13 cellular contexts compared by ENCODE assay signal in the genomic region with DNA sequence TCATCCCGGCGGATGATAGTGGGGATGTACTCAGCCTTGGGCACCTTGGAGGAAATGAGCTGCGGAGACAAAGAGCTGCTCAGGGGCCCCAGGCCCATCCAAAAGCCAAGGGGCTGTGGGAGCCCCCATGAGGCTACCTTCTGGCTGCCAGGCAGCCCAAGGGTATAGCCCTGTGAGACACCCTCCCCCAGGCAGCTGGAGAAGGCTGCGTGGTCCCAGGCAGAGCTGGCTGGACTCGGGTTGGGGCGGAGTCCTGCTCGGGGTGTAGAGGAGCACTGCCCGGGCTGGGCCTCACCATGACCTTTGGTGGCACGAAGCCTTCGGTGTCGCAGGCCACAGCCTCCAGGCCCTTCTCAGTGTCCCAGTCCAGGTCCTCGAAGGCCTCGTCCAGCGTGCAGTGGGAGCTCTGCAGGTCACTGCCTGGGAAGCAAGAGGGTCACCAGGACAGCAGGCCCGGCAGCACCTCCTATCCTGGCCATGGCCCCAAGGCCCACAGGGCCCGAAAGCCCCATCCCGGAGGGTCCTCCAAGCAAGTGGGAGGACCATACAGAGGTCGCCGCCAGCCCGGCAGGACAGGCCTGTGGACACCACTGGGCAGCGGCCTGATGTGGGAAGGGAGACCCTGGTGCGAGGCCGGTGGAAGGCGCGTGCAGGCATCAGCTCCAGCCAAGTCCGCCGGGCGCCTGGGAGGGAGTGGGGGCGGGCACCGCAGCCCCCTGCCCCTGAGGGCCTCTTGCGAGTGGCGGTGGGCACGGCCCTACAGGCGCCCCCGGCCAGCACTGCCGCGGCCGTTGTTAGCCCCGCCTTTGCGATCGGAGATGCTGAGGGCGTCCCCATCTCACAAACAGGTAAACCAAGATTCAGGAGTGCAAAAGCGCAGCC. TPM values are rescaled to one million over a fixed set of nuclear protein-coding genes. Genes with fewer than 3 reads are reported as not detected.
A peak's percentile ranks its signal among the peaks of the same experiment; 100 is the strongest.
DNase-seq lines count a peak whose midpoint lies in the region; ATAC-seq, FAIRE-seq and TF ChIP-seq lines count a peak whose summit lies in the region.
"Had no signal": no experiment of that assay in that cellular context is flagged by ENCODE, and none has a peak within 500 bp of the region (broad histone marks: within the 10 kb centered on the region; RNA-seq: fewer than 3 reads in every experiment).

No MANE protein-coding gene starts in this region.

- TF ChIP-seq CTCF in BJ (IDR thresholded peaks at IDR 0.05; ENCODE audit: insufficient read depth, low read depth, low read length) (no peak), heart left ventricle (IDR thresholded peaks at IDR 0.05) (no peak), pancreas (IDR thresholded peaks at IDR 0.05) (no peak)

- CTCF ChIA-PET in BJ (lab: Yijun Ruan, JAX) = interaction anchor here (1.5 to 1.7 kb wide), 2 partner anchors 10 to 30 kb away, joined by 4 to 5 read pairs; partner anchors contain the start of genes EXD3 and NOXA1

- FAIRE-seq in pancreas (lab: Jason Lieb, UNC) = no peak

- WGBS in heart left ventricle, 4 donors = 90 to 94% (median 90%) methylated on average over 38 to 43 of the region's 43 CpGs
- WGBS in pancreas, 2 donors = 91 to 96% methylated on average over 34 to 43 of the region's 43 CpGs

- no peak overlapping the region for H3K27ac ChIP-seq in HUES6 (ENCODE audit: low read depth, low read length)
- H3K27ac ChIP-seq in heart left ventricle = no peak overlapping the region
- H3K27ac ChIP-seq in pancreas = no peak overlapping the region
- H3K27ac ChIP-seq: cardiac muscle cell, SJCRH30 had no signal

- POLR2A ChIA-PET in BJ (lab: Charles Lee) = no interaction called here

- H3K9ac ChIP-seq in HUES6 (ENCODE audit: low read length) = no peak overlapping the region

- peaks cover 21% of the 10 kb centered on the region for H3K4me1 ChIP-seq in HUES6 (ENCODE audit: control insufficient read depth, insufficient read depth, low read length)
- peaks cover 0 to 25% (median 11%) of the 10 kb centered on the region in 12 donors for H3K4me1 ChIP-seq in heart left ventricle
- peaks cover 0 to 15% (median 0%) of the 10 kb centered on the region in 3 donors for H3K4me1 ChIP-seq in pancreas

- H3K36me3 ChIP-seq in BJ (ENCODE audit: control insufficient read depth, insufficient read depth, low read length) = peaks cover 28% of the 10 kb centered on the region
- H3K36me3 ChIP-seq in HUES6 (ENCODE audit: control insufficient read depth, insufficient read depth, low read length) = peaks cover 47% of the 10 kb centered on the region
- peaks cover 0 to 29% (median 3%) of the 10 kb centered on the region in 9 donors for H3K36me3 ChIP-seq in heart left ventricle
- peaks cover 0 to 13% (median 0%) of the 10 kb centered on the region in 3 donors for H3K36me3 ChIP-seq in pancreas
- H3K36me3 ChIP-seq: cardiac muscle cell had no signal

- H3K4me3 ChIP-seq in BJ (ENCODE audit: low read depth, low read length) (peak overlapping the region; percentile 33), HUES6 (ENCODE audit: low read depth, low read length) (peak overlapping the region; percentile 51), heart left ventricle (peak overlapping the region in 8 of 12 donors; percentile 18 to 47 (median 38)), pancreas (peak overlapping the region in 1 of 4 donors; percentile 23)
- H3K4me3 ChIP-seq: cardiac muscle cell, SJCRH30 had no signal

- H3K27me3 ChIP-seq in BJ (ENCODE audit: control insufficient read depth, insufficient read depth, low read length) = no peaks in the 10 kb centered on the region
- H3K27me3 ChIP-seq in HUES6 (ENCODE audit: control insufficient read depth, insufficient read depth, low read length) = no peaks in the 10 kb centered on the region
- H3K27me3 ChIP-seq in heart left ventricle = no peaks in the 10 kb centered on the region
- H3K27me3 ChIP-seq in pancreas = no peaks in the 10 kb centered on the region
- H3K27me3 ChIP-seq: cardiac muscle cell, SJCRH30 had no signal

- ATAC-seq in heart left ventricle = peak in 1 of 4 donors; percentile 2
- no peak for ATAC-seq in pancreas
- ATAC-seq in HG02571 (IDR thresholded peaks at IDR 0.05; ENCODE audit: unreplicated experiment) = no peak
- ATAC-seq in HG02884 (IDR thresholded peaks at IDR 0.05; ENCODE audit: unreplicated experiment) = no peak

- no peak for TF ChIP-seq POLR2A in heart left ventricle (IDR thresholded peaks at IDR 0.05)

- DNase-seq in BJ (ENCODE audit: low read depth) = no peak
- DNase-seq in heart left ventricle = peak in 4 of 5 donors; percentile 29 to 72 (median 36)
- peak; percentile 21 to 86 (median 56) for DNase-seq in pancreas
- DNase-seq in NCI-H345 treated with DMSO at 0.1 percent for 48 hours (lab: John Stamatoyannopoulos, UW; ENCODE audit: unreplicated experiment) = no peak
- DNase-seq in NCI-H510A treated with DMSO at 0.1 percent for 48 hours (lab: John Stamatoyannopoulos, UW) = no peak
- DNase-seq: NCI-H187 had no signal

- H3K9me3 ChIP-seq in HUES6 (ENCODE audit: control insufficient read depth, insufficient read depth, low read depth, low read length) (no peaks in the 10 kb centered on the region), heart left ventricle (no peaks in the 10 kb centered on the region), pancreas (no peaks in the 10 kb centered on the region)
- H3K9me3 ChIP-seq: SJCRH30 had no signal

- intact Hi-C loops in heart left ventricle (cut with DNase I) = no loop called here
- intact Hi-C loops in pancreas (cut with DNase I) = no loop called here

RNA-seq across cellular contexts. Expression of gene NSMF, which starts 6.1 kb away (rescaled TPM):
- polyA plus RNA-seq in BJ (2011; rRNA removed) (21.5 and 35.7 TPM in 2 replicates), heart left ventricle (10 to 100 TPM; 17.3 to 22.1 TPM), pancreas (10 to 100 TPM; 68.6 to 81.0 TPM)
- 11.0 and 23.6 TPM in 2 replicates for polyA minus RNA-seq in BJ (2011; rRNA and poly(A)+ RNA removed)
- total RNA-seq in heart left ventricle (10 to 100 TPM in 8 of 9 donors, 1 to 10 TPM in 1; 7.5 to 21.0 (median 12.6) TPM), pancreas (10 to 100 TPM; 22.0 to 34.4 (median 26.3) TPM)

RNA-seq across cellular contexts. Expression of gene ENTPD8, which starts 11.8 kb away (rescaled TPM):
- polyA plus RNA-seq in BJ (2011; rRNA removed) (not detected in 2 replicates), heart left ventricle (not detected), pancreas (1 to 10 TPM; 3.9 to 4.7 TPM)
- polyA minus RNA-seq in BJ (2011; rRNA and poly(A)+ RNA removed) = not detected in 2 replicates
- total RNA-seq in heart left ventricle (not detected), pancreas (1 to 10 TPM in 5 of 6 donors, under 1 TPM in 1; 0.98 to 3.8 (median 1.3) TPM)
- total RNA-seq: HT1080, omental fat pad, SJCRH30 had no signal

RNA-seq across cellular contexts. Expression of gene NOXA1, which starts 29.8 kb away (rescaled TPM):
- polyA plus RNA-seq in BJ (2011; rRNA removed) (0.20 and 0.32 TPM in 2 replicates), heart left ventricle (1 to 10 TPM in 1 of 2 donors, under 1 TPM in 1; 0.44 to 4.1 TPM), pancreas (10 to 100 TPM; 40.0 to 45.5 TPM)
- polyA minus RNA-seq in BJ (2011; rRNA and poly(A)+ RNA removed) = not detected in 2 replicates
- total RNA-seq in heart left ventricle (1 to 10 TPM in 8 of 9 donors, under 1 TPM in 1; 0.81 to 5.5 (median 2.7) TPM), pancreas (10 to 100 TPM in 3 of 6 donors, 1 to 10 TPM in 3; 6.6 to 15.0 (median 10.0) TPM)
- total RNA-seq: HT1080, SJCRH30 had no signal

RNA-seq across cellular contexts. Expression of gene EXD3, which starts 30.0 kb away (rescaled TPM):
- polyA plus RNA-seq in BJ (2011; rRNA removed) (4.9 and 5.4 TPM in 2 replicates), heart left ventricle (10 to 100 TPM in 1 of 2 donors, 1 to 10 TPM in 1; 5.6 to 15.2 TPM), pancreas (10 to 100 TPM; 43.1 to 57.3 TPM)
- 2.2 and 3.3 TPM in 2 replicates for polyA minus RNA-seq in BJ (2011; rRNA and poly(A)+ RNA removed)
- total RNA-seq in heart left ventricle (10 to 100 TPM in 2 of 9 donors, 1 to 10 TPM in 7; 4.1 to 12.9 (median 8.6) TPM), pancreas (10 to 100 TPM in 3 of 6 donors, 1 to 10 TPM in 3; 8.1 to 16.5 (median 10.4) TPM)

Comparison
In these comparisons a context has a peak if more than half of its experiments do, and no peak if none do; other contexts are left out.
1. DNase-seq: peak in heart left ventricle (4 of 5) and pancreas (6 of 6); none in BJ (single experiment), NCI-H345 treated with DMSO at 0.1 percent for 48 hours (single experiment) and NCI-H510A treated with DMSO at 0.1 percent for 48 hours (single experiment).
2. RNA of gene NOXA1, which starts 29.8 kb away (polyA plus RNA-seq): 40.0 to 45.5 TPM in pancreas; 0.44 to 4.1 TPM in heart left ventricle and 0.20 to 0.32 TPM in BJ; every median in the first group is over 4 times any median in the second.